8 cellular contexts compared by ENCODE assay signal in genomic region chr19:55385749-55386514, GRCh38.
DNase-seq lines count a peak whose midpoint lies in the region; ATAC-seq and TF ChIP-seq lines count a peak whose summit lies in the region.

Gene RPL28 (plus strand): TSS chr19:55385932. CDS start chr19:55386358, 426 bp downstream.

- POLR2A ChIA-PET in AG04449 (lab: Yijun Ruan, JAX) = interaction anchor here (0.9 to 10.8 kb wide), 4 partner anchors 21 to 220 kb away, joined by 3 to 86 read pairs (median 4); partner anchors contain the start of genes DNAAF3, HSPBP1, KMT5C and UBE2S

- H3K4me3 ChIP-seq in AG04449 (ENCODE audit: low read depth, low read length) = peak within 1 kb of the TSS; percentile 97

- CTCF ChIA-PET in AG04449 (lab: Yijun Ruan, JAX) = interaction anchor here (1.7 to 5.3 kb wide), 2 partner anchors 32 to 84 kb away, joined by 7 to 33 read pairs; no protein-coding TSS in a partner anchor

- ATAC-seq in GM18870 (IDR thresholded peaks at IDR 0.05; ENCODE audit: unreplicated experiment) (peak; percentile 61), HG03135 (IDR thresholded peaks at IDR 0.05; ENCODE audit: unreplicated experiment) (peak; percentile 58)
- ATAC-seq in activated CD4-positive, CD25-positive, alpha-beta regulatory T cell treated with anti-CD3 and anti-CD28 coated beads, Interleukin-2, amount 50 U/mL, for 24 hours = peak; percentile 78 to 79

- no peak for TF ChIP-seq CTCF in AG04449 (IDR thresholded peaks at IDR 0.05; ENCODE audit: insufficient read depth, low read length, missing control alignments)

- DNase-seq in AG04449 (ENCODE audit: low read depth, low spot score) (peak; percentile 74), NCI-H446 (lab: John Stamatoyannopoulos, UW) (peak; percentile 99 to 100), cerebellar cortex (ENCODE audit: low spot score) (peak; percentile 99), islet precursor cell (peak; percentile 98)
- peak; percentile 95 to 97 for DNase-seq in stimulated activated CD4-positive, alpha-beta T cell treated with anti-CD3 and anti-CD28 coated beads, Interleukin-15, amount 100 ng/mL, for 1 hour (ENCODE audit: low read depth in 1 of 2, low spot score in 1 of 2)

Comparison
In these comparisons a context has a peak if more than half of its experiments do, and no peak if none do; other contexts are left out.
1. Peak in every context shown above with its lines: DNase-seq, ATAC-seq and H3K4me3 ChIP-seq.